ENCODE assay signal across 13 cellular contexts in the genomic region with DNA sequence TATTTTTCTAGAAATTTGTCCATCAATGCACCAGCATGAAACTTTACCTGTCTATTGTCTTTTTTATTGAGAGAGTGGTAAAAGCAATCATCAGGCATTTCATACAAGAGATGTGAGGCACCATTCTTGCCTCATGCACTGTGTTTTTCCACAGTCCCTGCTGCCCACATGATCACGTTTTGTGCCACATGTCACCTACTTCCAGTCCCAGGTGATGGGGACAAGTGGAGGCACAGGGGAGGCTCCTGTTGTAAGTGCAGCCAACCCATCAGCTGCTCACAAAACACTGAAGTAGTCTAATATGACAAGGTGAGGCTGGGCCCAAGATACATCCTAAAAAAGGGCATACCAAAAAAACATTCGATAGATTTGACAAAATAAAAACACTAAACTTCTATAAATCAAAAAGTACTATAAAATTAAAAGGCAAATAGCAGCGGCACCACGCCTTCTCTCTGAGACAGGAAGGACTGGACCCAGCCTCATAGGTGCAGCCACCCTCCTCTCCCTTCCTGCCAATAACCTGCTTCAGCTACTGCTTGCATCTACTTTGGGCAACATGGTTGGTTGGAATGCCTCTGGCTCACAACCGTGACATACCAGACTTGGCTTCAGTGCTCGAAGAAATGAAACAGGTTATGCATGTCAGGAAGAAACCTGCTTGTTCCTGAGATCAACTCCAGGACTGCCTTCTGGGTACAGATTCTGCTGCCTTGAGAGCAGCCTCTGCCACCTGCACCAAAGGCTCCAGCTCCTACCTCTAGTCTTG. TPM values are rescaled to one million over a fixed set of nuclear protein-coding genes. Genes with fewer than 3 reads are reported as not detected.
A peak's percentile ranks its signal among the peaks of the same experiment; 100 is the strongest.
DNase-seq lines count a peak whose midpoint lies in the region.
"Had no signal": no experiment of that assay in that cellular context is flagged by ENCODE, and none has a peak within 500 bp of the region (broad histone marks: within the 10 kb centered on the region; RNA-seq: fewer than 3 reads in every experiment).

No MANE protein-coding gene starts in this region.

- peak overlapping the region; percentile 86 for H3K4me3 Mint-ChIP-seq in activated T-helper 2 cell treated with anti-CD3 and anti-CD28 coated beads, Interferon-gamma antibody, Interleukin-2, Interleukin-4, amounts not matched to agents 10 μg/mL and 5 μg/mL and 100 μg/mL, durations not matched to agents 14 hours and 24 hours and 36 hours (ENCODE audit: low read depth)
- H3K4me3 Mint-ChIP-seq: CD14-positive monocyte had no signal

- H3K4me3 ChIP-seq in BLaER1 (no peak overlapping the region), GM23248 (no peak overlapping the region)
- H3K4me3 ChIP-seq: mucosa of descending colon had no signal

- no peak for DNase-seq in GM23248
- DNase-seq in activated T-helper 2 cell treated with anti-CD3 and anti-CD28 coated beads, Interferon-gamma antibody, Interleukin-2, Interleukin-4, amounts not matched to agents 10 μg/mL and 5 μg/mL and 100 μg/mL, durations not matched to agents 14 hours and 24 hours and 36 hours (ENCODE audit: low spot score) = no peak
- peak; percentile 88 for DNase-seq in kidney tubule cell (ENCODE audit: low spot score)
- no peak for DNase-seq in SKM-1 (lab: John Stamatoyannopoulos, UW; ENCODE audit: unreplicated experiment)
- no peak for DNase-seq in foreskin melanocyte
- DNase-seq in NCI-H2029 treated with DMSO at 0.1 percent for 48 hours (lab: John Stamatoyannopoulos, UW) = no peak
- DNase-seq: mucosa of descending colon, NCI-H1417 treated with DMSO at 0.1 percent for 48 hours, nucleus accumbens had no signal

- peak overlapping the region; percentile 89 for H3K4me2 ChIP-seq in BLaER1
- peak overlapping the region; percentile 91 for H3K4me2 ChIP-seq in GM23248 (ENCODE audit: unreplicated experiment)

- peaks cover 3% of the 10 kb centered on the region for H3K27me3 Mint-ChIP-seq in activated T-helper 2 cell treated with anti-CD3 and anti-CD28 coated beads, Interferon-gamma antibody, Interleukin-2, Interleukin-4, amounts not matched to agents 10 μg/mL and 5 μg/mL and 100 μg/mL, durations not matched to agents 14 hours and 24 hours and 36 hours (ENCODE audit: low read depth)
- H3K27me3 Mint-ChIP-seq: central memory CD8-positive, alpha-beta T cell; IgD-negative memory B cell had no signal

- H3F3A ChIP-seq in GM23248 (ENCODE audit: insufficient read depth) = 0 out of 2 replicates have a peak, but pooled peaks cover 6% of the 10 kb centered on the region

- H4K20me1 ChIP-seq in BLaER1 (peaks cover 23% of the 10 kb centered on the region), GM23248 (ENCODE audit: insufficient read depth) (no peaks in the 10 kb centered on the region)

- 80 to 81% methylated on average over 6 of the region's 6 CpGs for WGBS in GM23248 (ENCODE audit: low coverage in 1 of 2, low lambda C conversion rate in 2 of 2, missing lambda C conversion rate in 2 of 2), 2 experiments

- no peaks in the 10 kb centered on the region for H3K9me2 ChIP-seq in GM23248 (ENCODE audit: insufficient read depth)

- peaks cover 51% of the 10 kb centered on the region for H3K79me2 ChIP-seq in GM23248 (ENCODE audit: insufficient read depth)

- H3K9me3 Mint-ChIP-seq in activated T-helper 2 cell treated with anti-CD3 and anti-CD28 coated beads, Interferon-gamma antibody, Interleukin-2, Interleukin-4, amounts not matched to agents 10 μg/mL and 5 μg/mL and 100 μg/mL, durations not matched to agents 14 hours and 24 hours and 36 hours = no peaks in the 10 kb centered on the region
- H3K9me3 Mint-ChIP-seq: central memory CD8-positive, alpha-beta T cell; IgD-negative memory B cell had no signal

- no peaks in the 10 kb centered on the region for H3K27me3 ChIP-seq in BLaER1
- H3K27me3 ChIP-seq in GM23248 (replicated peaks; ENCODE audit: insufficient read depth) = no peaks in the 10 kb centered on the region

- intact Hi-C loops in activated T-helper 2 cell treated with anti-CD3 and anti-CD28 coated beads, Interferon-gamma antibody, Interleukin-2, Interleukin-4, amounts not matched to agents 10 μg/mL and 5 μg/mL and 100 μg/mL, durations not matched to agents 14 hours and 24 hours and 36 hours (cut with micrococcal nuclease) = no loop called here

- H3K9ac ChIP-seq in BLaER1 = no peak overlapping the region
- H3K9ac ChIP-seq in GM23248 = no peak overlapping the region

- H3K9me3 ChIP-seq in BLaER1 (no peaks in the 10 kb centered on the region), GM23248 (ENCODE audit: low read depth) (no peaks in the 10 kb centered on the region)
- H3K9me3 ChIP-seq: mucosa of descending colon had no signal

- H3K27ac ChIP-seq in BLaER1 (no peak overlapping the region), GM23248 (no peak overlapping the region)

- H3K27ac Mint-ChIP-seq in activated T-helper 2 cell treated with anti-CD3 and anti-CD28 coated beads, Interferon-gamma antibody, Interleukin-2, Interleukin-4, amounts not matched to agents 10 μg/mL and 5 μg/mL and 100 μg/mL, durations not matched to agents 14 hours and 24 hours and 36 hours = peak overlapping the region; percentile 50
- H3K27ac Mint-ChIP-seq: CD14-positive monocyte, IgD-negative memory B cell had no signal

- H3K36me3 Mint-ChIP-seq in activated T-helper 2 cell treated with anti-CD3 and anti-CD28 coated beads, Interferon-gamma antibody, Interleukin-2, Interleukin-4, amounts not matched to agents 10 μg/mL and 5 μg/mL and 100 μg/mL, durations not matched to agents 14 hours and 24 hours and 36 hours (ENCODE audit: low read depth) = peaks cover 57% of the 10 kb centered on the region

- H3K36me3 ChIP-seq in BLaER1 (peaks cover 53% of the 10 kb centered on the region), GM23248 (ENCODE audit: low read depth) (peaks cover 39% of the 10 kb centered on the region)

- H2AFZ ChIP-seq in GM23248 = no peak overlapping the region

- H3K4me1 ChIP-seq in BLaER1 = peaks cover 48% of the 10 kb centered on the region
- peaks cover 11% of the 10 kb centered on the region; the same call in 1 of the 2 replicates for H3K4me1 ChIP-seq in GM23248 (ENCODE audit: insufficient read depth)

- H3K4me1 Mint-ChIP-seq in activated T-helper 2 cell treated with anti-CD3 and anti-CD28 coated beads, Interferon-gamma antibody, Interleukin-2, Interleukin-4, amounts not matched to agents 10 μg/mL and 5 μg/mL and 100 μg/mL, durations not matched to agents 14 hours and 24 hours and 36 hours (ENCODE audit: low read depth) = peaks cover 33% of the 10 kb centered on the region

- in situ Hi-C loops in GM23248 (cut with MboI) = no loop called here

RNA-seq across cellular contexts. Expression of a gene that starts 2.3 kb away (rescaled TPM):
- total RNA-seq in GM23248 (2014; rRNA removed; shearing (Covaris generic)) = 10.9 TPM in 2 replicates
- polyA plus RNA-seq in GM23248 (2016; fragmentation: Nextera tagmentation; extraction: Ambion mirVana) = 8.8 and 9.8 TPM in 2 replicates
- 38.2 and 39.4 TPM in 2 replicates for total RNA-seq in activated T-helper 2 cell treated with anti-CD3 and anti-CD28 coated beads, Interferon-gamma antibody, Interleukin-2, Interleukin-4, amounts not matched to agents 10 μg/mL and 5 μg/mL and 100 μg/mL, durations not matched to agents 14 hours and 24 hours and 36 hours

RNA-seq across cellular contexts. Expression of a gene that starts 52.3 kb away (rescaled TPM):
- 3.0 and 4.2 TPM in 2 replicates for total RNA-seq in GM23248 (2014; rRNA removed; shearing (Covaris generic))
- 2.1 and 2.2 TPM in 2 replicates for polyA plus RNA-seq in GM23248 (2016; fragmentation: Nextera tagmentation; extraction: Ambion mirVana)
- 1.3 TPM in 2 replicates for total RNA-seq in activated T-helper 2 cell treated with anti-CD3 and anti-CD28 coated beads, Interferon-gamma antibody, Interleukin-2, Interleukin-4, amounts not matched to agents 10 μg/mL and 5 μg/mL and 100 μg/mL, durations not matched to agents 14 hours and 24 hours and 36 hours
- polyA plus RNA-seq: IgD-negative memory B cell had no signal
